Comparison of ENCODE assay signal across 8 cellular contexts in the genomic region with DNA sequence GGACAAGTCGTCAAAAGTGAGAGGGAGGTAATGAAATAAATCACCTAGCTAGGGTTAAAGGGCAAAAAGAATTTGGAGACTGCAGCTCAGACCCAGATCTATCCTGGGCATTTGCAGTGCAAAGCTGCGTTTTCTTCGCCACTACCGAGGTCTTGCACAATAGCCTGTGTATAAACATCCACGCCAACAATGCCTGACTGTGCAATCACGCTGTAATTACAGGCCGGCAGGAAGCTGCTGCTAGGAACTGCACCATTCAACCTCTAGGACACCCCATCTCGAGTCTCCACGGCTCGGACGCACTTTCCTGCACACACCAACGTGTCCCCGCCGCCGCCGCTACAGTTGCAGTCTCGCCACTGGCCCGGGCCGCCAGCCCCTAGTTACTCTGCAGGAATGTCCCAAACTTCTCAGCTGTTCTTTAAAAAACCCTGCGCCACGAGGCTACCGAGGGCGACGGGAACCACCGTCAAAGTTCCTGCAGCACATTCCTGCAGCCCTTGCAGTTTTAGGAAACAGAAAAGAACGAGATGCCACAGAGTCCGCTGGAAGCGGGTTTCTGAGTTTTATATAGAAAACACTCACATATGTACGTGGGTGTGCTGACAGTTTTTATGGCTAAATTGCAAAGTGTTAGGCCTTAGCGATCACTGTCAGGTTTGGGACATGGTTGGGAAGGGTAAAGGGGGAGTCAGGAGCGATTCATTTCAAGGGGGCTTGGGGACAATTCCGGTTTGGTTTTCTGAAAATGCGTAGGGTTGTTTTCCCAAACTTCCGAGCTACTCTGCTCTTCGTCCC.
DNase-seq lines count a peak whose midpoint lies in the region; ATAC-seq lines count a peak whose summit lies in the region.

No MANE protein-coding gene starts in this region.

- ATAC-seq in HG03354 (IDR thresholded peaks at IDR 0.05; ENCODE audit: poor library complexity, severe bottlenecking, unreplicated experiment) = peak; percentile 57
- no peak for ATAC-seq in HG03039 (IDR thresholded peaks at IDR 0.05; ENCODE audit: unreplicated experiment)

- peak; percentile 93 for DNase-seq in EL
- DNase-seq in SIG-M5 treated with dmso at 0.1 percent for 504 hours (lab: John Stamatoyannopoulos, UW; ENCODE audit: unreplicated experiment) = peak; percentile 95
- peak; percentile 53 for DNase-seq in activated naive CD4-positive, alpha-beta T cell treated with anti-CD3 and anti-CD28 coated beads, Interleukin-2, amount 50 U/mL, for 16 hours
- DNase-seq in globus pallidus (ENCODE audit: low spot score) = peak; percentile 81
- DNase-seq in nucleus accumbens (lab: John Stamatoyannopoulos, UW) = peak in 46 of 56 donors; percentile 16 to 70 (median 44)
- DNase-seq in ureter (ENCODE audit: low spot score) = peak; percentile 87

Comparison
In these comparisons a context has a peak if more than half of its experiments do, and no peak if none do; other contexts are left out.
1. DNase-seq: peak in every context shown above with its lines; median percentile 95 in SIG-M5 treated with dmso at 0.1 percent for 504 hours; 93 in EL; 87 in ureter; 81 in globus pallidus; 53 in activated naive CD4-positive, alpha-beta T cell treated with anti-CD3 and anti-CD28 coated beads, Interleukin-2, amount 50 U/mL, for 16 hours; 44 in nucleus accumbens.